In the genomic region with DNA sequence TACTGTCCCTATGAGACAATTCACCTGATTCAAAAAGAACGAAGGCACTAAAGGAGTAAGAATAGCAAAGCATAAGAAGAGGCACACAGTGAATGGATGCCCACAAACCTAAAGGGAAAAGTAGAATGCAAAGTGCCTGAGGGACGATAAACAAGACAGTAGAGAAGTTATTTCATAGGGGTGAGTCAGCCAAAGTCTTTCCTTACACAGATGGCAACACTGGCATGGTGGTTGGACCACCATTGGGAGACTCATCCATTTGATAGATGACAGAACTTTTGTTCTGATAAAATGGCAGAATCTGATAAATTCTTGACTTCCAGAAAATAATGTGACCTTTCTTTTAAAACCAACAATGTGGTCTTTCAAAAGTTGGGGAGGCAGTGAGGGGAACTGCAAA, we compare ENCODE assay signal across 7 cellular contexts.
"Had no signal": no experiment of that assay in that cellular context is flagged by ENCODE, and none has a peak within 500 bp of the region (broad histone marks: within the 10 kb centered on the region; RNA-seq: fewer than 3 reads in every experiment).

No MANE protein-coding gene starts in this region.

- H3K36me3 Mint-ChIP-seq: IgD-negative memory B cell had no signal

- H3K27ac Mint-ChIP-seq: HFFc6, IgD-negative memory B cell had no signal

- H3K27me3 Mint-ChIP-seq: IgD-negative memory B cell had no signal

- H3K4me1 Mint-ChIP-seq: IgD-negative memory B cell had no signal

- H3K4me3 Mint-ChIP-seq: HFFc6, IgD-negative memory B cell had no signal

- H3K9me3 ChIP-seq: HAP-1 had no signal

- H3K4me3 ChIP-seq: GM23248, HAP-1 had no signal

- H3K4me1 ChIP-seq: HAP-1 had no signal

- H3K27ac ChIP-seq: GM23248, HL-60 had no signal

- H3K36me3 ChIP-seq: HAP-1 had no signal

- H3K9ac ChIP-seq: GM23248 had no signal

- H3K9me3 Mint-ChIP-seq: HFFc6 had no signal

- H2AFZ ChIP-seq: GM23248 had no signal

- DNase-seq: GM23248, GOT3, H7, HFFc6 had no signal
